ENCODE assay signal across 8 cellular contexts in genomic region chr1:236524142-236524891, GRCh38. TPM values are rescaled to one million over a fixed set of nuclear protein-coding genes. Genes with fewer than 3 reads are reported as not detected.
A peak's percentile ranks its signal among the peaks of the same experiment; 100 is the strongest.
DNase-seq lines count a peak whose midpoint lies in the region; ATAC-seq, FAIRE-seq and TF ChIP-seq lines count a peak whose summit lies in the region.

No MANE protein-coding gene starts in this region.

- peaks cover 5% of the 10 kb centered on the region for H3K36me3 Mint-ChIP-seq in T-helper 17 cell (ENCODE audit: low read depth)
- H3K36me3 Mint-ChIP-seq in astrocyte (ENCODE audit: low read depth, unreplicated experiment): no peaks in the 10 kb centered on the region

- peak overlapping the region; percentile 96 for H3K4me3 ChIP-seq in astrocyte (ENCODE audit: insufficient read depth, low read depth, low read length)

- no peaks in the 10 kb centered on the region for H3K27me3 ChIP-seq in astrocyte (ENCODE audit: insufficient read depth, low read length)

- ATAC-seq in HG02623 (IDR thresholded peaks at IDR 0.05; ENCODE audit: unreplicated experiment) (peak; percentile 86), T-helper 17 cell (peak; percentile 89)

- DNase-seq in GM12891 (ENCODE audit: insufficient read length, low spot score) (peak; percentile 53), NCI-H1048 (lab: John Stamatoyannopoulos, UW) (peak; percentile 79), T-helper 17 cell (peak; percentile 28 to 48 (median 39)), astrocyte (ENCODE audit: low read depth) (peak; percentile 75), hepatic stellate cell (ENCODE audit: low spot score) (peak; percentile 77), renal cortical epithelial cell (ENCODE audit: low read depth) (peak; percentile 81), DMS79 (lab: John Stamatoyannopoulos, UW) (no peak)

- peak overlapping the region; percentile 90 for H3K4me2 ChIP-seq in astrocyte (ENCODE audit: low read length)

- peaks cover 13% of the 10 kb centered on the region for H3K79me2 ChIP-seq in astrocyte (ENCODE audit: insufficient read depth, low read length)

- H3K27ac Mint-ChIP-seq in T-helper 17 cell (peak overlapping the region; percentile 98), astrocyte (ENCODE audit: unreplicated experiment) (peak overlapping the region; percentile 87)

- H3K4me1 ChIP-seq in astrocyte (ENCODE audit: insufficient read depth, low read length): peaks cover 7% of the 10 kb centered on the region

- FAIRE-seq in GM12891 (lab: Jason Lieb, UNC) (peak; percentile 95), astrocyte (lab: Jason Lieb, UNC) (peak; percentile 37)

- H3K27me3 Mint-ChIP-seq in T-helper 17 cell (no peaks in the 10 kb centered on the region), astrocyte (ENCODE audit: low read depth, unreplicated experiment) (no peaks in the 10 kb centered on the region)

- H3K9me3 Mint-ChIP-seq in astrocyte (ENCODE audit: unreplicated experiment): no peaks in the 10 kb centered on the region

- peak overlapping the region; percentile 89 for H3K9ac ChIP-seq in astrocyte (ENCODE audit: low read length)

- TF ChIP-seq CTCF in astrocyte (IDR thresholded peaks at IDR 0.05; ENCODE audit: insufficient read depth, low read depth, low read length): no peak

- H2AFZ ChIP-seq in astrocyte (ENCODE audit: low read depth, low read length): peak overlapping the region; percentile 88

- peak overlapping the region; percentile 73 for H3K27ac ChIP-seq in astrocyte (ENCODE audit: low read depth, low read length)

- TF ChIP-seq POLR2A in GM12891 (IDR thresholded peaks at IDR 0.05; ENCODE audit: low read depth, low read length): peak; percentile 61

- H4K20me1 ChIP-seq in astrocyte (ENCODE audit: insufficient read depth, low read length): no peaks in the 10 kb centered on the region

- H3K4me1 Mint-ChIP-seq in T-helper 17 cell (peaks cover 32% of the 10 kb centered on the region), astrocyte (ENCODE audit: low read depth, unreplicated experiment) (peaks cover 4% of the 10 kb centered on the region)

- peak overlapping the region; percentile 98 for H3K4me3 Mint-ChIP-seq in T-helper 17 cell
- H3K4me3 Mint-ChIP-seq in astrocyte (ENCODE audit: unreplicated experiment): peak overlapping the region; percentile 92

- H3K9me3 ChIP-seq in T-helper 17 cell (ENCODE audit: control insufficient read depth, low read length, poor library complexity, severe bottlenecking) (no peaks in the 10 kb centered on the region), astrocyte (ENCODE audit: insufficient read depth, low read depth, low read length) (no peaks in the 10 kb centered on the region)

- peaks cover 12% of the 10 kb centered on the region for H3K36me3 ChIP-seq in astrocyte (ENCODE audit: insufficient read depth, low read length)

TF ChIP-seq in GM12891, 5 proteins besides CTCF, POLR2A, EP300 and RAD21:
- TF ChIP-seq POU2F2 (IDR thresholded peaks at IDR 0.05; ENCODE audit: low read depth, low read length) (no peak), TAF1 (IDR thresholded peaks at IDR 0.05; ENCODE audit: low read depth, low read length) (peak; percentile 53; the same call in 1 of the 2 replicates)

RNA-seq across cellular contexts. Expression of gene LGALS8, which starts 0.5 kb away (rescaled TPM):
- 32.8 TPM for polyA plus RNA-seq in GM12891 (2012; ENCODE audit: low read depth, missing spikeins)
- 100 to 1,000 TPM; 161 to 173 TPM for total RNA-seq in T-helper 17 cell
- 23.1 and 27.9 TPM in 2 replicates for total RNA-seq in astrocyte
- 62.9 and 64.1 TPM in 2 replicates for total RNA-seq in renal cortical epithelial cell
